18 cellular contexts compared by ENCODE assay signal in the genomic region with DNA sequence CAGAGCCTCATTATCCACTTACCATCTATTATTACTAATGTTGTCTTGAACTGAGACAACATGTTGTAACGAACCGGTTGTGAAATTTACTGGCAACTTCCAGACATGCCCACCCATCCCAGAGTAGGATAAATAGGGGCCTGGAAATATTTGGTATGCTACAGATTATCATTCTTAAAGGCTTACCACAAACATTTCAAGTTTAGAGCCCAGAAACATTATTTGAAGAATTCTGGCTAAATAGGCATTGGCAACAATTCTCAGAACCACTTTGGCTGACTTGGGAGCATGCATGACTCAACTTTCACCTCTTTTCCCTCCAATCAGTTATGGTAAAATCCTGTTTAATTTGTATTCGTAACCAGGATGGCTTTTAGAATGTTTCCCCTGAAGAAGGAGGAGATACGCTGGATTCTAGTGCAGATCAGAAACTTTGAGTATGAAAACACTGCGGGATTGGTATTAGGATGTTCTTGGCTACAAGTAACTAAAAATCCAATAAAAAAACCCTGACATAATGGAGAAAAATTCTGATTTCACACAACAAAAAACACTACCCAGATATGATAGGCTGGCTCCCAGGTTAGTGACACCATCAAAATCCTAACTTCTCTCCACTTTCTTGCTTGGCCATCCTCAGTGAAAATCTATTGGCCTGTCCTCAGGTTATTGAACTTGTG.
A peak's percentile ranks its signal among the peaks of the same experiment; 100 is the strongest.
DNase-seq lines count a peak whose midpoint lies in the region; ATAC-seq, FAIRE-seq and TF ChIP-seq lines count a peak whose summit lies in the region.
"Had no signal": no experiment of that assay in that cellular context is flagged by ENCODE, and none has a peak within 500 bp of the region (broad histone marks: within the 10 kb centered on the region; RNA-seq: fewer than 3 reads in every experiment).

No MANE protein-coding gene starts in this region.

- H3K27me3 ChIP-seq in BJ (ENCODE audit: control insufficient read depth, insufficient read depth, low read length) = no peaks in the 10 kb centered on the region
- H3K27me3 ChIP-seq in astrocyte (ENCODE audit: insufficient read depth, low read length) = no peaks in the 10 kb centered on the region
- no peaks in the 10 kb centered on the region for H3K27me3 ChIP-seq in skeletal muscle satellite cell (ENCODE audit: control insufficient read depth, insufficient read depth, low read length)
- H3K27me3 ChIP-seq: neural progenitor cell had no signal

- H3K36me3 ChIP-seq in BJ (ENCODE audit: control insufficient read depth, insufficient read depth, low read length) (no peaks in the 10 kb centered on the region; the same call in 1 of the 2 replicates), astrocyte (ENCODE audit: insufficient read depth, low read length) (no peaks in the 10 kb centered on the region), skeletal muscle satellite cell (ENCODE audit: insufficient read depth, low read length) (no peaks in the 10 kb centered on the region)
- H3K36me3 ChIP-seq: lower lobe of right lung, neural progenitor cell had no signal

- H3K4me1 Mint-ChIP-seq in astrocyte (ENCODE audit: low read depth, unreplicated experiment) = peaks cover 22% of the 10 kb centered on the region
- H3K4me1 Mint-ChIP-seq in stimulated activated naive B cell treated with anti-CD40 and anti-IgM and Interleukin-4, amounts not matched to agents 10 μg/mL and 1 μg/mL and 100 μg/mL, for 72 hours = no peaks in the 10 kb centered on the region
- H3K4me1 Mint-ChIP-seq: CD4-positive, alpha-beta memory T cell had no signal

- POLR2A ChIA-PET in BJ (lab: Charles Lee) = interaction anchor here (0.9 kb wide), 1 partner anchor 42 kb away, joined by 3 read pairs; no protein-coding TSS in a partner anchor

- CTCF ChIA-PET in BJ (lab: Yijun Ruan, JAX) = interaction anchor here (1.7 to 1.9 kb wide), 3 partner anchors 8 to 169 kb away, joined by 5 to 7 read pairs (median 6); no protein-coding TSS in a partner anchor

- H3K4me3 Mint-ChIP-seq in astrocyte (ENCODE audit: unreplicated experiment) = no peak overlapping the region
- no peak overlapping the region for H3K4me3 Mint-ChIP-seq in stimulated activated naive B cell treated with anti-CD40 and anti-IgM and Interleukin-4, amounts not matched to agents 10 μg/mL and 1 μg/mL and 100 μg/mL, for 72 hours
- H3K4me3 Mint-ChIP-seq: CD4-positive, alpha-beta memory T cell had no signal

- intact Hi-C loops in left cardiac atrium (cut with DNase I) = no loop called here

- no peaks in the 10 kb centered on the region for H4K20me1 ChIP-seq in astrocyte (ENCODE audit: insufficient read depth, low read length)

- H3K9me3 ChIP-seq in astrocyte (ENCODE audit: insufficient read depth, low read depth, low read length) = no peaks in the 10 kb centered on the region
- no peaks in the 10 kb centered on the region for H3K9me3 ChIP-seq in skeletal muscle satellite cell (replicated peaks; ENCODE audit: low read length)
- H3K9me3 ChIP-seq: lower lobe of right lung had no signal

- H3K4me2 ChIP-seq in astrocyte (ENCODE audit: low read length) (peak overlapping the region; percentile 17), skeletal muscle satellite cell (ENCODE audit: low read length) (peak overlapping the region; percentile 11)
- H3K4me2 ChIP-seq: KMS-11, neural progenitor cell had no signal

- ATAC-seq in left cardiac atrium = peak; percentile 59 to 69
- ATAC-seq in stimulated activated naive B cell treated with anti-CD40 and anti-IgM and Interleukin-4, amounts not matched to agents 10 μg/mL and 1 μg/mL and 100 μg/mL, for 72 hours (replicated peaks) = no peak

- H3K27ac ChIP-seq in astrocyte (ENCODE audit: low read depth, low read length) = no peak overlapping the region
- H3K27ac ChIP-seq: KMS-11, neural progenitor cell had no signal

- peak; percentile 98 for DNase-seq in BJ (ENCODE audit: low read depth)
- peak; percentile 94 for DNase-seq in astrocyte (ENCODE audit: low read depth)
- DNase-seq in left cardiac atrium = no peak
- no peak for DNase-seq in stimulated activated naive B cell treated with anti-CD40 and anti-IgM and Interleukin-4, amounts not matched to agents 10 μg/mL and 1 μg/mL and 100 μg/mL, for 72 hours
- DNase-seq in anterior cingulate cortex (lab: John Stamatoyannopoulos, UW) = no peak
- DNase-seq in NCI-H1930 (lab: John Stamatoyannopoulos, UW) = no peak
- DNase-seq in KG1 (lab: John Stamatoyannopoulos, UW) = no peak
- DNase-seq: activated CD4-positive, alpha-beta T cell treated with anti-CD3 and anti-CD28 coated beads, Interleukin-2, amount 50 U/mL, for 48 hours; CD4-positive, alpha-beta memory T cell; hypothalamus; lower lobe of right lung; NCI-H1694 treated with DMSO at 0.1 percent for 48 hours; SHP77; stimulated activated CD4-positive, alpha-beta T cell treated with anti-CD3 and anti-CD28 coated beads, Interleukin-12 subunit alpha, Interleukin-12 subunit beta, amount 100 ng/mL, for 4 hours had no signal

- H3K4me1 ChIP-seq in astrocyte (ENCODE audit: insufficient read depth, low read length) (peaks cover 4% of the 10 kb centered on the region), skeletal muscle satellite cell (ENCODE audit: control insufficient read depth, insufficient read depth, low read length) (peaks cover 12% of the 10 kb centered on the region)

- H3K4me3 ChIP-seq in BJ (ENCODE audit: low read depth, low read length) (no peak overlapping the region), astrocyte (ENCODE audit: insufficient read depth, low read depth, low read length) (no peak overlapping the region), skeletal muscle satellite cell (ENCODE audit: low read length) (no peak overlapping the region)
- H3K4me3 ChIP-seq: lower lobe of right lung, neural progenitor cell had no signal

- H2AFZ ChIP-seq in astrocyte (ENCODE audit: low read depth, low read length) = no peak overlapping the region
- H2AFZ ChIP-seq: neural progenitor cell had no signal

- H3K27ac Mint-ChIP-seq in astrocyte (ENCODE audit: unreplicated experiment) = no peak overlapping the region
- no peak overlapping the region for H3K27ac Mint-ChIP-seq in stimulated activated naive B cell treated with anti-CD40 and anti-IgM and Interleukin-4, amounts not matched to agents 10 μg/mL and 1 μg/mL and 100 μg/mL, for 72 hours
- H3K27ac Mint-ChIP-seq: CD4-positive, alpha-beta memory T cell had no signal

- no peak for TF ChIP-seq CTCF in BJ (IDR thresholded peaks at IDR 0.05; ENCODE audit: insufficient read depth, low read depth, low read length)
- TF ChIP-seq CTCF in astrocyte (IDR thresholded peaks at IDR 0.05; ENCODE audit: insufficient read depth, low read depth, low read length) = no peak

- H3K9me3 Mint-ChIP-seq in astrocyte (ENCODE audit: unreplicated experiment) = peaks cover 6% of the 10 kb centered on the region
- H3K9me3 Mint-ChIP-seq in stimulated activated naive B cell treated with anti-CD40 and anti-IgM and Interleukin-4, amounts not matched to agents 10 μg/mL and 1 μg/mL and 100 μg/mL, for 72 hours = peaks cover 4 to 7% of the 10 kb centered on the region in 2 donors

- FAIRE-seq in astrocyte (lab: Jason Lieb, UNC) = peak; percentile 47
- FAIRE-seq: endometrium had no signal

- no peak overlapping the region for H3K9ac ChIP-seq in astrocyte (ENCODE audit: low read length)
- H3K9ac ChIP-seq in skeletal muscle satellite cell (ENCODE audit: low read depth, low read length) = no peak overlapping the region
- H3K9ac ChIP-seq: KMS-11, neural progenitor cell had no signal

- H3K27me3 Mint-ChIP-seq in astrocyte (ENCODE audit: low read depth, unreplicated experiment) = no peaks in the 10 kb centered on the region
- H3K27me3 Mint-ChIP-seq in stimulated activated naive B cell treated with anti-CD40 and anti-IgM and Interleukin-4, amounts not matched to agents 10 μg/mL and 1 μg/mL and 100 μg/mL, for 72 hours = peaks cover 17 to 43% of the 10 kb centered on the region in 2 donors

- H3K36me3 Mint-ChIP-seq in astrocyte (ENCODE audit: low read depth, unreplicated experiment) = peaks cover 2% of the 10 kb centered on the region
- no peaks in the 10 kb centered on the region for H3K36me3 Mint-ChIP-seq in stimulated activated naive B cell treated with anti-CD40 and anti-IgM and Interleukin-4, amounts not matched to agents 10 μg/mL and 1 μg/mL and 100 μg/mL, for 72 hours
- H3K36me3 Mint-ChIP-seq: CD4-positive, alpha-beta memory T cell had no signal

- H3K79me2 ChIP-seq in astrocyte (ENCODE audit: insufficient read depth, low read length) = no peaks in the 10 kb centered on the region

Comparison
In these comparisons a context has a peak if more than half of its experiments do, and no peak if none do; other contexts are left out.
1. DNase-seq: peak in BJ (single experiment) and astrocyte (single experiment); none in left cardiac atrium (single experiment), stimulated activated naive B cell treated with anti-CD40 and anti-IgM and Interleukin-4, amounts not matched to agents 10 μg/mL and 1 μg/mL and 100 μg/mL, for 72 hours (single experiment), anterior cingulate cortex (0 of 58), NCI-H1930 (0 of 2) and KG1 (single experiment).
2. ATAC-seq: peak in left cardiac atrium (2 of 2); none in stimulated activated naive B cell treated with anti-CD40 and anti-IgM and Interleukin-4, amounts not matched to agents 10 μg/mL and 1 μg/mL and 100 μg/mL, for 72 hours (0 of 2).